In genomic region chr1:11654571-11655262, GRCh38 we compare ENCODE assay signal across 8 cellular contexts. TPM values are rescaled to one million over a fixed set of nuclear protein-coding genes. Genes with fewer than 3 reads are reported as not detected.
A peak's percentile ranks its signal among the peaks of the same experiment; 100 is the strongest.
DNase-seq lines count a peak whose midpoint lies in the region; ATAC-seq and TF ChIP-seq lines count a peak whose summit lies in the region.

Gene FBXO44 (plus strand): TSS chr1:11654877. CDS start chr1:11655836, 959 bp downstream.

- H3K4me3 Mint-ChIP-seq in activated naive CD8-positive, alpha-beta T cell treated with anti-CD3 and anti-CD28 coated beads, Interleukin-2, amount 50 U/mL, for 24 hours = peak within 1 kb of the TSS; percentile 67

- no peak within 1 kb of the TSS for H3K27ac Mint-ChIP-seq in activated naive CD8-positive, alpha-beta T cell treated with anti-CD3 and anti-CD28 coated beads, Interleukin-2, amount 50 U/mL, for 24 hours

- peak; percentile 80 for ATAC-seq in HG02678 (IDR thresholded peaks at IDR 0.05; ENCODE audit: unreplicated experiment)
- ATAC-seq in SK-N-SH treated with all-trans-retinoic acid at 6 μM for 48 hours = peak; percentile 60
- ATAC-seq in activated naive CD8-positive, alpha-beta T cell treated with anti-CD3 and anti-CD28 coated beads, Interleukin-2, amount 50 U/mL, for 24 hours = peak; percentile 69
- ATAC-seq in left ventricle myocardium superior = peak; percentile 82
- no peak for ATAC-seq in GM18519 (IDR thresholded peaks at IDR 0.05; ENCODE audit: low FRiP score, unreplicated experiment)

- peaks cover 2% of the 10 kb centered on the region for H3K27me3 Mint-ChIP-seq in activated naive CD8-positive, alpha-beta T cell treated with anti-CD3 and anti-CD28 coated beads, Interleukin-2, amount 50 U/mL, for 24 hours

- DNase-seq in GM12865 (ENCODE audit: low read depth) (peak; percentile 56), left ventricle myocardium superior (peak; percentile 74), retinal pigment epithelial cell (ENCODE audit: low read depth) (no peak), NOMO-1 treated with DMSO at 0.1 percent for 48 hours (lab: John Stamatoyannopoulos, UW; ENCODE audit: unreplicated experiment) (no peak)
- peak; percentile 68 for DNase-seq in activated naive CD8-positive, alpha-beta T cell treated with anti-CD3 and anti-CD28 coated beads, Interleukin-2, amount 50 U/mL, for 24 hours

- H3K4me3 ChIP-seq in GM12865 (ENCODE audit: low read depth, low read length) = peak within 1 kb of the TSS; percentile 74
- H3K4me3 ChIP-seq in retinal pigment epithelial cell (ENCODE audit: low read length) = peak within 1 kb of the TSS; percentile 66

- TF ChIP-seq CTCF in GM12865 (IDR thresholded peaks at IDR 0.05; ENCODE audit: insufficient read depth, low read depth, low read length, missing control alignments) = no peak
- no peak for TF ChIP-seq CTCF in retinal pigment epithelial cell (conservative IDR thresholded peaks at IDR 0.05; ENCODE audit: low read depth, low read length)

- no peaks in the 10 kb centered on the region for H3K9me3 Mint-ChIP-seq in activated naive CD8-positive, alpha-beta T cell treated with anti-CD3 and anti-CD28 coated beads, Interleukin-2, amount 50 U/mL, for 24 hours

- H3K36me3 Mint-ChIP-seq in activated naive CD8-positive, alpha-beta T cell treated with anti-CD3 and anti-CD28 coated beads, Interleukin-2, amount 50 U/mL, for 24 hours (ENCODE audit: low read depth) = peaks cover under 1% of the 10 kb centered on the region

- H3K4me1 Mint-ChIP-seq in activated naive CD8-positive, alpha-beta T cell treated with anti-CD3 and anti-CD28 coated beads, Interleukin-2, amount 50 U/mL, for 24 hours = peaks cover 24% of the 10 kb centered on the region

- intact Hi-C loops in left ventricle myocardium superior (cut with micrococcal nuclease) = loop anchor here (10.0 kb wide), 1 partner anchor 60 kb away; no protein-coding TSS in a partner anchor

TF ChIP-seq in SK-N-SH treated with all-trans-retinoic acid at 6 μM for 48 hours, 23 proteins besides CTCF, POLR2A, EP300 and RAD21:
- TF ChIP-seq ESRRG (CRISPR knock-in tag; IDR thresholded peaks at IDR 0.05) = no peak
- TF ChIP-seq ZNF70 (CRISPR knock-in tag; IDR thresholded peaks at IDR 0.05) = no peak
- TF ChIP-seq ZNF565 (CRISPR knock-in tag; conservative IDR thresholded peaks at IDR 0.05; ENCODE audit: low read depth) = no peak
- TF ChIP-seq CREB5 (CRISPR knock-in tag; IDR thresholded peaks at IDR 0.05; ENCODE audit: low read depth) = no peak
- no peak for TF ChIP-seq ISL1 (CRISPR knock-in tag; IDR thresholded peaks at IDR 0.05)
- TF ChIP-seq ZFP30 (CRISPR knock-in tag; IDR thresholded peaks at IDR 0.05) = no peak
- TF ChIP-seq POU6F1 (CRISPR knock-in tag; IDR thresholded peaks at IDR 0.05; ENCODE audit: borderline replicate concordance, low read depth) = no peak
- no peak for TF ChIP-seq TSHZ2 (CRISPR knock-in tag; IDR thresholded peaks at IDR 0.05)
- no peak for TF ChIP-seq PATZ1 (CRISPR knock-in tag; IDR thresholded peaks at IDR 0.05; ENCODE audit: borderline replicate concordance)
- no peak for TF ChIP-seq ZFP3 (CRISPR knock-in tag; IDR thresholded peaks at IDR 0.05)
- TF ChIP-seq BACH2 (CRISPR knock-in tag; IDR thresholded peaks at IDR 0.05; ENCODE audit: borderline replicate concordance) = no peak
- TF ChIP-seq ARNTL (CRISPR knock-in tag; IDR thresholded peaks at IDR 0.05; ENCODE audit: borderline replicate concordance, low read depth) = no peak
- TF ChIP-seq ZNF8 (CRISPR knock-in tag; IDR thresholded peaks at IDR 0.05) = no peak
- no peak for TF ChIP-seq RARB (CRISPR knock-in tag; IDR thresholded peaks at IDR 0.05)
- no peak for TF ChIP-seq ZC3H10 (CRISPR knock-in tag; IDR thresholded peaks at IDR 0.05)
- no peak for TF ChIP-seq TOX (CRISPR knock-in tag; IDR thresholded peaks at IDR 0.05; ENCODE audit: borderline replicate concordance)

RNA-seq across cellular contexts. Expression of gene FBXO44, which starts in this region (rescaled TPM):
- 20.4 TPM for total RNA-seq in left ventricle myocardium superior

Comparison
In these comparisons a context has a peak if more than half of its experiments do, and no peak if none do; other contexts are left out.
1. DNase-seq: peak in GM12865 (single experiment), activated naive CD8-positive, alpha-beta T cell treated with anti-CD3 and anti-CD28 coated beads, Interleukin-2, amount 50 U/mL, for 24 hours (single experiment) and left ventricle myocardium superior (single experiment); none in retinal pigment epithelial cell (single experiment) and NOMO-1 treated with DMSO at 0.1 percent for 48 hours (single experiment).